18 cellular contexts compared by ENCODE assay signal in genomic region chr5:124783794-124784193, GRCh38. TPM values are rescaled to one million over a fixed set of nuclear protein-coding genes. Genes with fewer than 3 reads are reported as not detected.
DNase-seq lines count a peak whose midpoint lies in the region; ATAC-seq and TF ChIP-seq lines count a peak whose summit lies in the region.
"Had no signal": no experiment of that assay in that cellular context is flagged by ENCODE, and none has a peak within 500 bp of the region (broad histone marks: within the 10 kb centered on the region; RNA-seq: fewer than 3 reads in every experiment).

No MANE protein-coding gene starts in this region.

- no peak overlapping the region for H3K4me2 ChIP-seq in PC-3 (ENCODE audit: low read length)
- H3K4me2 ChIP-seq: BLaER1 treated with 17β-estradiol and CSF1 and Interleukin-3, amounts not matched to agents 10 nM and 100 nM had no signal

- no peak overlapping the region for H2AFZ ChIP-seq in PC-3 (ENCODE audit: low read length)

- DNase-seq in EL (peak; percentile 6), PC-3 (peak; percentile 12), fibroblast of peridontal ligament (ENCODE audit: extremely low read depth) (peak; percentile 87), sciatic nerve (ENCODE audit: low spot score) (no peak), amniotic stem cell (lab: John Stamatoyannopoulos, UW) (no peak), KBM-7 (no peak), NCI-H2196 treated with DMSO at 0.1 percent for 48 hours (lab: John Stamatoyannopoulos, UW; ENCODE audit: unreplicated experiment) (no peak)
- DNase-seq: activated CD4-positive, alpha-beta T cell treated with anti-CD3 and anti-CD28 coated beads, Interleukin-2, amount 50 U/mL, for 48 hours; activated T-cell treated with anti-CD3 and anti-CD28 coated beads, Interleukin-2, amount 50 U/mL, for 72 hours; NCI-H2107; retina; SHP77 treated with DMSO at 0.1 percent for 48 hours; stimulated activated CD4-positive, alpha-beta T cell treated with anti-CD3 and anti-CD28 coated beads, Interleukin-4, amount 100 ng/mL, for 1 hour; T-helper 9 cell; transverse colon had no signal

- intact Hi-C loops in PC-3 (cut with micrococcal nuclease) (no loop called here), sciatic nerve (cut with DNase I) (no loop called here)

- H3F3A ChIP-seq in PC-3 (ENCODE audit: low read length, unreplicated experiment) = no peaks in the 10 kb centered on the region

- no peak overlapping the region for H3K9ac ChIP-seq in PC-3 (ENCODE audit: low read length)
- H3K9ac ChIP-seq: BLaER1 treated with 17β-estradiol and CSF1 and Interleukin-3, amounts not matched to agents 10 nM and 100 nM had no signal

- H3K4me3 ChIP-seq in PC-3 (ENCODE audit: low read length) = no peak overlapping the region
- H3K4me3 ChIP-seq: BLaER1 treated with 17β-estradiol and CSF1 and Interleukin-3, amounts not matched to agents 10 nM and 100 nM; transverse colon had no signal

- H3K36me3 ChIP-seq in PC-3 (ENCODE audit: low read depth, low read length) = no peaks in the 10 kb centered on the region
- H3K36me3 ChIP-seq: BLaER1 treated with 17β-estradiol and CSF1 and Interleukin-3, amounts not matched to agents 10 nM and 100 nM; transverse colon had no signal

- H3K9me3 ChIP-seq in PC-3 (ENCODE audit: low read length) = no peaks in the 10 kb centered on the region
- H3K9me3 ChIP-seq: transverse colon had no signal

- no peaks in the 10 kb centered on the region for H3K27me3 ChIP-seq in PC-3 (ENCODE audit: low read length)
- H3K27me3 ChIP-seq: BLaER1 treated with 17β-estradiol and CSF1 and Interleukin-3, amounts not matched to agents 10 nM and 100 nM; transverse colon had no signal

- POLR2A ChIA-PET in PC-3 (lab: Charles Lee; ENCODE audit: unreplicated experiment) = no interaction called here

- peaks cover under 1% of the 10 kb centered on the region; the same call in 1 of the 2 replicates for H3K4me1 ChIP-seq in PC-3 (ENCODE audit: insufficient read depth, low read length)
- H3K4me1 ChIP-seq: BLaER1 treated with 17β-estradiol and CSF1 and Interleukin-3, amounts not matched to agents 10 nM and 100 nM had no signal

- H3K79me2 ChIP-seq in PC-3 (ENCODE audit: low read length) = no peaks in the 10 kb centered on the region

- in situ Hi-C loops in KBM-7 (cut with MboI; ENCODE audit: low pct_unique_long_range_greater_than_20kb, low sequenced_read_pairs) = no loop called here

- CTCF ChIA-PET in PC-3 (lab: Charles Lee) = no interaction called here

- no peak overlapping the region for H3K27ac ChIP-seq in PC-3 (ENCODE audit: low read length)
- H3K27ac ChIP-seq: BLaER1 treated with 17β-estradiol and CSF1 and Interleukin-3, amounts not matched to agents 10 nM and 100 nM; transverse colon had no signal

- ATAC-seq in PC-3 = no peak
- ATAC-seq in sciatic nerve = peak; percentile 68
- ATAC-seq in HG03280 (IDR thresholded peaks at IDR 0.05; ENCODE audit: unreplicated experiment) = no peak
- ATAC-seq: activated T-cell treated with anti-CD3 and anti-CD28 coated beads, Interleukin-2, amount 50 U/mL, for 72 hours; esophagus mucosa had no signal

- H3K9me2 ChIP-seq in PC-3 (replicated peaks; ENCODE audit: low read length) = no peaks in the 10 kb centered on the region

- H4K20me1 ChIP-seq in PC-3 (ENCODE audit: low read length) = no peaks in the 10 kb centered on the region
- H4K20me1 ChIP-seq: BLaER1 treated with 17β-estradiol and CSF1 and Interleukin-3, amounts not matched to agents 10 nM and 100 nM had no signal

- BruUV-seq in PC-3 (replicated peaks; lab: Mats Ljungman, UMichigan) = no TSS peak

- TF ChIP-seq CTCF in PC-3 (conservative IDR thresholded peaks at IDR 0.05; ENCODE audit: low read depth, low read length) = no peak

RNA-seq across cellular contexts. Expression of gene ZNF608, which starts 37.4 kb away (rescaled TPM):
- total RNA-seq in PC-3 (2014; rRNA removed) (0.95 and 1.2 TPM in 2 replicates), sciatic nerve (32.9 TPM)

Comparison
In these comparisons a context has a peak if more than half of its experiments do, and no peak if none do; other contexts are left out.
1. DNase-seq: peak in EL (single experiment), PC-3 (single experiment) and fibroblast of peridontal ligament (single experiment); none in sciatic nerve (single experiment), amniotic stem cell (single experiment), KBM-7 (single experiment) and NCI-H2196 treated with DMSO at 0.1 percent for 48 hours (single experiment).
2. RNA of gene ZNF608, which starts 37.4 kb away (total RNA-seq): 32.9 TPM in sciatic nerve (single experiment); 0.95 to 1.2 TPM in PC-3; every median in the first group is over 10 times any median in the second.